17 cellular contexts compared by ENCODE assay signal in the genomic region with DNA sequence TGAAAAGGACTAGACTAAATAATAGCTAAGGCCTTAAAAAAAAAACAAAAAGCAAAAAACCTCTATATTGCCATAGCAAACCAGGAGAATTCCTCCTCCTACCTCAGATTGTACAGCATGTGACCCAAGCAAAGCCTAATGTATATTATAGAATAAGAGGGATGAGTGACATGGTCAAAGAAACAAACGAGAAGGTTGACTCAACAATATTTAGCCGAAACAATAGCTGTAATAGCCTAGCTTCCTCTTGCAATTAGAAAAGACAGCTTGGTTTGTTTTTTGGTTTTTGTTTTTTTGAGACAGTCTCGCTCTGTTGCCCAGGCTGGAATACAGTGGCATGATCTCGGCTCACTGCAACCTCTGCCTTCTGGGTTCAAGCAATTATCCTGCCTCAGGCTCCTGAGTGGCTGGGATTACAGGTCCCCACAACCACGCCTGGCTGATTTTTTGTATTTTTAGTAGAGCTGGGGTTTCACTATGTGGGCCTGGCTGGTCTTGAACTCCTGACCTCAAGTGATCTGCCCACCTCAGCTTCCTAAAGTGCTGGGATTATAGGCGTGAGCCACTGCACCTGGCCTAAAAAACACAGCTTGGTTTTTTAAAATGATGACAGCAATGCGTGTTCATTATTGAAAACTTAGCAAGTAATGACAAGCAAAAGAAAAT. TPM values are rescaled to one million over a fixed set of nuclear protein-coding genes. Genes with fewer than 3 reads are reported as not detected.
DNase-seq lines count a peak whose midpoint lies in the region; FAIRE-seq and TF ChIP-seq lines count a peak whose summit lies in the region.
"Had no signal": no experiment of that assay in that cellular context is flagged by ENCODE, and none has a peak within 500 bp of the region (broad histone marks: within the 10 kb centered on the region; RNA-seq: fewer than 3 reads in every experiment).

No MANE protein-coding gene starts in this region.

- H3K36me3 Mint-ChIP-seq in neural crest cell (ENCODE audit: low read depth): peaks cover 7% of the 10 kb centered on the region

- H3K4me1 Mint-ChIP-seq in neural crest cell: peaks cover 16% of the 10 kb centered on the region

- peaks cover 44% of the 10 kb centered on the region for H3K4me1 ChIP-seq in endothelial cell of umbilical vein (ENCODE audit: control insufficient read depth, extremely low read depth, insufficient read depth, low read length)

- H3K36me3 ChIP-seq in endothelial cell of umbilical vein (ENCODE audit: control insufficient read depth in 2 of 2, extremely low read depth in 1 of 2, insufficient read depth in 2 of 2, low read length in 2 of 2): no peaks in the 10 kb centered on the region

- H3K9ac ChIP-seq in endothelial cell of umbilical vein (replicated peaks; ENCODE audit: extremely low read depth, insufficient read depth, low read length): peak overlapping the region; percentile 31

- in situ Hi-C loops in Caki2 (cut with HindIII; ENCODE audit: low pct_unique_long_range_greater_than_20kb, low sequenced_read_pairs): no loop called here

- no peak overlapping the region for H2AFZ ChIP-seq in endothelial cell of umbilical vein (ENCODE audit: low read depth, low read length)

- H3K9me1 ChIP-seq in endothelial cell of umbilical vein (replicated peaks; ENCODE audit: control insufficient read depth, extremely low read depth, insufficient read depth, low read length): no peaks in the 10 kb centered on the region

- H3K4me2 ChIP-seq in endothelial cell of umbilical vein (ENCODE audit: insufficient read depth, low read length): peak overlapping the region; percentile 3

- peaks cover 3% of the 10 kb centered on the region for H4K20me1 ChIP-seq in endothelial cell of umbilical vein (replicated peaks; ENCODE audit: control insufficient read depth, extremely low read depth, insufficient read depth, low read length)

- dilution Hi-C loops in endothelial cell of umbilical vein (cut with MboI; ENCODE audit: extremely low pct_ligation_motif_present, low sequenced_read_pairs): no loop called here

- H3K27me3 Mint-ChIP-seq in neural crest cell (ENCODE audit: low read depth): no peaks in the 10 kb centered on the region

- peak overlapping the region; percentile 52 for H3K4me3 Mint-ChIP-seq in neural crest cell

- no TSS peak for BruUV-seq in endothelial cell of umbilical vein (replicated peaks; lab: Mats Ljungman, UMichigan)

- H3K27ac ChIP-seq in endothelial cell of umbilical vein (ENCODE audit: insufficient read depth, low read depth, low read length): peak overlapping the region; percentile 73

- TF ChIP-seq CTCF in endothelial cell of umbilical vein (IDR thresholded peaks at IDR 0.05; ENCODE audit: extremely low read depth in 1 of 2, insufficient read depth in 1 of 2, low read depth in 1 of 2, low read length in 2 of 2) (no peak), neural crest cell (conservative IDR thresholded peaks at IDR 0.05) (no peak)

- CTCF ChIA-PET in endothelial cell of umbilical vein (lab: Charles Lee): interaction anchor here (1.0 to 3.0 kb wide), 7 partner anchors 9 to 917 kb away, joined by 3 to 10 read pairs (median 5); a partner anchor contains a TSS

- no peak overlapping the region for H3K27ac Mint-ChIP-seq in neural crest cell (ENCODE audit: unreplicated experiment)

- H3K9me3 Mint-ChIP-seq in neural crest cell: no peaks in the 10 kb centered on the region

- no peak overlapping the region for H3K4me3 ChIP-seq in endothelial cell of umbilical vein (replicated peaks in 1 of 3; ENCODE audit: insufficient read depth in 1 of 3, low read depth in 1 of 3, low read length in 3 of 3)

- no peaks in the 10 kb centered on the region for H3K27me3 ChIP-seq in endothelial cell of umbilical vein (ENCODE audit: control insufficient read depth in 2 of 2, insufficient read depth in 2 of 2, low read length in 2 of 2)

- H3K9me3 ChIP-seq in endothelial cell of umbilical vein (replicated peaks; ENCODE audit: control insufficient read depth, insufficient read depth, low read length): no peaks in the 10 kb centered on the region

- intact Hi-C loops in endothelial cell of umbilical vein (cut with micrococcal nuclease) (loop anchor here (10.0 kb wide), 1 partner anchor 417 kb away; a partner anchor contains a TSS), cardiac septum (cut with DNase I) (loop anchor here (10.0 kb wide), 1 partner anchor 417 kb away; a partner anchor contains a TSS)

- TF ChIP-seq POLR2A in endothelial cell of umbilical vein (IDR thresholded peaks at IDR 0.05; ENCODE audit: low read depth, low read length): no peak

- POLR2A ChIA-PET in endothelial cell of umbilical vein (lab: Charles Lee): interaction anchor here (0.7 kb wide), 1 partner anchor 68 kb away, joined by 4 read pairs; no protein-coding TSS in a partner anchor

- H3K79me2 ChIP-seq in endothelial cell of umbilical vein (ENCODE audit: control insufficient read depth, insufficient read depth, low read length): peaks cover 60% of the 10 kb centered on the region

- peak; percentile 65 for DNase-seq in Caki2 (ENCODE audit: low read depth)
- DNase-seq in RPMI8226: peak; percentile 66
- peak; percentile 44 for DNase-seq in endothelial cell of umbilical vein (ENCODE audit: low read depth, low spot score)
- DNase-seq in neural crest cell (ENCODE audit: low read depth, low spot score): no peak
- DNase-seq in NCI-H187 (lab: John Stamatoyannopoulos, UW): no peak
- no peak for DNase-seq in GM19239 (ENCODE audit: insufficient read length, low spot score)
- DNase-seq in effector CD4-positive, alpha-beta T cell: no peak
- DNase-seq in cardiac septum (ENCODE audit: low spot score): no peak
- DNase-seq: C1 segment of cervical spinal cord, DMS79, KG1, MV-4-11, NCI-H1694 treated with DMSO at 0.1 percent for 48 hours, NCI-H226, NCI-H526, SW 1271 had no signal

- FAIRE-seq in endothelial cell of umbilical vein (lab: Jason Lieb, UNC): peak; percentile 70
- no peak for FAIRE-seq in GM19239 (lab: Jason Lieb, UNC)
- FAIRE-seq: HepG2 had no signal

TF ChIP-seq in endothelial cell of umbilical vein, 7 proteins besides CTCF, POLR2A, EP300 and RAD21:
- no peak for TF ChIP-seq MYC (IDR thresholded peaks at IDR 0.05; ENCODE audit: low read depth, low read length)

RNA-seq across cellular contexts. Expression of a gene that starts 5.6 kb away (rescaled TPM):
- 51.3 and 61.0 TPM in 2 replicates for total RNA-seq in Caki2 (2014; rRNA removed; shearing (Covaris generic); ENCODE audit: low replicate concordance)
- total RNA-seq in endothelial cell of umbilical vein (62.8 and 63.3 TPM in 2 replicates), neural crest cell (51.7 and 55.2 TPM in 2 replicates), cardiac septum (17.2 TPM)
- 9.5 and 14.2 TPM in 2 replicates for polyA plus RNA-seq in endothelial cell of umbilical vein
- 14.6 and 16.4 TPM in 2 replicates for polyA plus RNA-seq in endothelial cell of umbilical vein (2011; cell fraction: cytosol; rRNA removed)
- 11.5 and 15.5 TPM in 2 replicates for polyA plus RNA-seq in endothelial cell of umbilical vein (2011; cell fraction: nucleus; rRNA removed)
- 28.0 and 45.4 TPM in 2 replicates for polyA plus RNA-seq in endothelial cell of umbilical vein (2012)
- polyA minus RNA-seq in endothelial cell of umbilical vein: 48.7 and 58.6 TPM in 2 replicates
- polyA minus RNA-seq in endothelial cell of umbilical vein (2011; cell fraction: cytosol; rRNA and poly(A)+ RNA removed): 13.4 TPM
- 20.9 and 25.7 TPM in 2 replicates for polyA minus RNA-seq in endothelial cell of umbilical vein (2011; cell fraction: nucleus; rRNA and poly(A)+ RNA removed)

RNA-seq across cellular contexts. Expression of a gene that starts 5.7 kb away (rescaled TPM):
- total RNA-seq in Caki2 (2014; rRNA removed; shearing (Covaris generic); ENCODE audit: low replicate concordance): 5.3 and 9.8 TPM in 2 replicates
- total RNA-seq in endothelial cell of umbilical vein (14.1 and 16.4 TPM in 2 replicates), neural crest cell (15.0 and 15.8 TPM in 2 replicates), cardiac septum (9.5 TPM)
- polyA plus RNA-seq in endothelial cell of umbilical vein: 1.7 and 3.1 TPM in 2 replicates
- polyA plus RNA-seq in endothelial cell of umbilical vein (2011; cell fraction: cytosol; rRNA removed): 3.8 and 4.2 TPM in 2 replicates
- polyA plus RNA-seq in endothelial cell of umbilical vein (2011; cell fraction: nucleus; rRNA removed): 3.2 and 5.1 TPM in 2 replicates
- 5.1 and 8.4 TPM in 2 replicates for polyA plus RNA-seq in endothelial cell of umbilical vein (2012)
- polyA minus RNA-seq in endothelial cell of umbilical vein: 3.7 and 7.8 TPM in 2 replicates
- polyA minus RNA-seq in endothelial cell of umbilical vein (2011; cell fraction: cytosol; rRNA and poly(A)+ RNA removed): 1.8 TPM
- polyA minus RNA-seq in endothelial cell of umbilical vein (2011; cell fraction: nucleus; rRNA and poly(A)+ RNA removed): 3.6 and 5.4 TPM in 2 replicates

Comparison
In these comparisons a context has a peak if more than half of its experiments do, and no peak if none do; other contexts are left out.
1. DNase-seq: peak in Caki2 (single experiment), RPMI8226 (single experiment) and endothelial cell of umbilical vein (single experiment); none in neural crest cell (single experiment), NCI-H187 (0 of 2), GM19239 (single experiment), effector CD4-positive, alpha-beta T cell (single experiment) and cardiac septum (single experiment).